8 cellular contexts compared by ENCODE assay signal in genomic region chr17:49739662-49740271, GRCh38. TPM values are rescaled to one million over a fixed set of nuclear protein-coding genes. Genes with fewer than 3 reads are reported as not detected.
DNase-seq lines count a peak whose midpoint lies in the region; ATAC-seq lines count a peak whose summit lies in the region.

No MANE protein-coding gene starts in this region.

- DNase-seq in SKM-1 (lab: John Stamatoyannopoulos, UW; ENCODE audit: unreplicated experiment) (peak; percentile 94), left lobe of liver (ENCODE audit: low spot score) (peak; percentile 82), cerebellar nuclear complex (lab: John Stamatoyannopoulos, UW) (no peak)
- peak; percentile 92 for DNase-seq in activated naive CD4-positive, alpha-beta T cell treated with anti-CD3 and anti-CD28 coated beads for 36 hours
- peak; percentile 59 for DNase-seq in stimulated activated CD8-positive, alpha-beta memory T cell treated with anti-CD3 and anti-CD28 coated beads, Interleukin-15, amount 100 ng/mL, for 24 hours (ENCODE audit: low read depth)

- CTCF ChIA-PET in activated naive CD4-positive, alpha-beta T cell treated with anti-CD3 and anti-CD28 coated beads for 36 hours (lab: Charles Lee), result interaction anchor here (0.5 to 0.9 kb wide), 4 partner anchors 9 to 128 kb away, joined by 3 to 4 read pairs (median 4); no protein-coding TSS in a partner anchor

- intact Hi-C loops in activated naive CD4-positive, alpha-beta T cell treated with anti-CD3 and anti-CD28 coated beads for 36 hours (cut with micrococcal nuclease), result loop anchor here (1.0 to 10.0 kb wide), 9 partner anchors 10 to 547 kb away; partner anchors contain the start of genes FAM117A, PPP1R9B and SPOP

- no peaks in the 10 kb centered on the region for H3K27me3 Mint-ChIP-seq in activated naive CD4-positive, alpha-beta T cell treated with anti-CD3 and anti-CD28 coated beads for 36 hours (ENCODE audit: low read depth)

- H3K9me3 Mint-ChIP-seq in activated naive CD4-positive, alpha-beta T cell treated with anti-CD3 and anti-CD28 coated beads for 36 hours, result no peaks in the 10 kb centered on the region

- ATAC-seq in GM18858 (IDR thresholded peaks at IDR 0.05; ENCODE audit: unreplicated experiment), result peak; percentile 50
- ATAC-seq in left lobe of liver, result peak; percentile 78
- no peak for ATAC-seq in GM21526 (IDR thresholded peaks at IDR 0.05; ENCODE audit: low FRiP score, unreplicated experiment)

- peak overlapping the region; percentile 99 for H3K27ac Mint-ChIP-seq in activated naive CD4-positive, alpha-beta T cell treated with anti-CD3 and anti-CD28 coated beads for 36 hours

- H3K27ac ChIP-seq in KOPT-K1 (ENCODE audit: low read depth, low read length, poor library complexity, severe bottlenecking), result peak overlapping the region; percentile 95

- peaks cover 5% of the 10 kb centered on the region for H3K36me3 Mint-ChIP-seq in activated naive CD4-positive, alpha-beta T cell treated with anti-CD3 and anti-CD28 coated beads for 36 hours (ENCODE audit: low read depth)

- H3K36me3 ChIP-seq in KOPT-K1 (ENCODE audit: insufficient read depth, low read length), result peaks cover 7% of the 10 kb centered on the region

- H3K9me3 ChIP-seq in KOPT-K1 (ENCODE audit: insufficient read depth, low read length, poor library complexity, severe bottlenecking), result no peaks in the 10 kb centered on the region

- H3K4me1 Mint-ChIP-seq in activated naive CD4-positive, alpha-beta T cell treated with anti-CD3 and anti-CD28 coated beads for 36 hours (ENCODE audit: low read depth), result peaks cover 73% of the 10 kb centered on the region

- H3K4me3 Mint-ChIP-seq in activated naive CD4-positive, alpha-beta T cell treated with anti-CD3 and anti-CD28 coated beads for 36 hours, result peak overlapping the region; percentile 84

RNA-seq across cellular contexts. Expression of gene FAM117A, which starts 24.2 kb away (rescaled TPM):
- total RNA-seq in activated naive CD4-positive, alpha-beta T cell treated with anti-CD3 and anti-CD28 coated beads for 36 hours, result 10 to 100 TPM; 17.7 TPM
- total RNA-seq in left lobe of liver, result 5.3 TPM

RNA-seq across cellular contexts. Expression of gene SLC35B1, which starts 32.0 kb away (rescaled TPM):
- 10 to 100 TPM; 35.3 to 39.5 TPM for total RNA-seq in activated naive CD4-positive, alpha-beta T cell treated with anti-CD3 and anti-CD28 coated beads for 36 hours
- total RNA-seq in left lobe of liver, result 54.5 TPM

RNA-seq across cellular contexts. Expression of gene KAT7, which starts 48.7 kb away (rescaled TPM):
- total RNA-seq in activated naive CD4-positive, alpha-beta T cell treated with anti-CD3 and anti-CD28 coated beads for 36 hours, result 10 to 100 TPM; 83.9 to 85.8 TPM
- 14.4 TPM for total RNA-seq in left lobe of liver

Comparison
In these comparisons a context has a peak if more than half of its experiments do, and no peak if none do; other contexts are left out.
1. DNase-seq: peak in SKM-1 (single experiment), activated naive CD4-positive, alpha-beta T cell treated with anti-CD3 and anti-CD28 coated beads for 36 hours (single experiment), left lobe of liver (single experiment) and stimulated activated CD8-positive, alpha-beta memory T cell treated with anti-CD3 and anti-CD28 coated beads, Interleukin-15, amount 100 ng/mL, for 24 hours (single experiment); none in cerebellar nuclear complex (0 of 2).